Comparison of ENCODE assay signal across 22 cellular contexts in the genomic region with DNA sequence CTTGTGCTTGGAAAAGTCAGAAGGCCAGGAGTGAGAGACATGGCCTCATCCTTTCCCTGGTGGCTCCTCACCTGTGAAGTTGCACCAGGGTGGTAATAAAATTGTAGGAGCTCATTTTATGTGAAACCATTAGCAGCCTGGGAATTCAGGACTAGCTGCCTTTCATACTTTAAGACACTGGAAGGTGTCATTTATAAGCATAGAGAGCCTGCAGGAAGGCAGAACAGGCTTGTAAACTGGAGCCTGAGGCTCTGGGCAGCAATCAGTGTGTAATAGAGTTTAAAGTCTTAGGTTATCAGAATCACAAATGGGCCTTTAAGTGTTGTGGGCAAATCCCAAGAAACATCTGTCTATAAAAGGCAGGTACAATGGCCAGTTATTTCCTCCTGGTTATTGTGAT. TPM values are rescaled to one million over a fixed set of nuclear protein-coding genes. Genes with fewer than 3 reads are reported as not detected.
DNase-seq lines count a peak whose midpoint lies in the region; ATAC-seq, FAIRE-seq and TF ChIP-seq lines count a peak whose summit lies in the region.
"Had no signal": no experiment of that assay in that cellular context is flagged by ENCODE, and none has a peak within 500 bp of the region (broad histone marks: within the 10 kb centered on the region; RNA-seq: fewer than 3 reads in every experiment).

No MANE protein-coding gene starts in this region.

- TF ChIP-seq POLR2A in sigmoid colon (IDR thresholded peaks at IDR 0.05): no peak

- FAIRE-seq in G401.6 (lab: Jason Lieb, UNC): peak; percentile 97
- FAIRE-seq: A549, GM12878 had no signal

- intact Hi-C loops in ascending aorta (cut with DNase I): no loop called here
- intact Hi-C loops in sigmoid colon (cut with DNase I): no loop called here

- H3K9me3 ChIP-seq in ascending aorta (no peaks in the 10 kb centered on the region), sigmoid colon (no peaks in the 10 kb centered on the region)
- H3K9me3 ChIP-seq: BE2C, SK-N-SH had no signal

- H3K27me3 ChIP-seq in ascending aorta (no peaks in the 10 kb centered on the region), sigmoid colon (no peaks in the 10 kb centered on the region)

- DNase-seq in ascending aorta (ENCODE audit: low spot score in 2 of 2) (no peak), left kidney (ENCODE audit: low read depth, low spot score) (peak; percentile 20), sigmoid colon (no peak), omental fat pad (ENCODE audit: low spot score) (no peak)
- DNase-seq: BE2C; CD4-positive, CD25-positive, alpha-beta regulatory T cell; EL; GOT3; NCI-H1105; NCI-H2029 treated with DMSO at 0.1 percent for 48 hours; NCI-H226; NCI-H510A treated with DMSO at 0.1 percent for 48 hours; NCI-H774; NK-92 treated with Interleukin-12 subunit alpha and Interleukin-12 subunit beta, amount 100 ng/mL, for 24 hours; SIG-M5; SK-N-SH had no signal

- peak overlapping the region; percentile 80 to 85 for H3K27ac ChIP-seq in ascending aorta
- peak overlapping the region in 3 of 4 donors; percentile 24 to 61 (median 49) for H3K27ac ChIP-seq in sigmoid colon
- H3K27ac ChIP-seq: RWPE1 had no signal

- H3K4me3 ChIP-seq in ascending aorta (no peak overlapping the region), sigmoid colon (no peak overlapping the region)
- H3K4me3 ChIP-seq: A549, GM12878 had no signal

- no peak for TF ChIP-seq EP300 in sigmoid colon (IDR thresholded peaks at IDR 0.05)

- ATAC-seq in HG03159 (IDR thresholded peaks at IDR 0.05; ENCODE audit: unreplicated experiment) (no peak), omental fat pad (ENCODE audit: low FRiP score) (no peak), esophagus mucosa (no peak)
- ATAC-seq: A549, GM12878 had no signal

- H3K36me3 ChIP-seq in ascending aorta (no peaks in the 10 kb centered on the region), sigmoid colon (no peaks in the 10 kb centered on the region)
- H3K36me3 ChIP-seq: BE2C had no signal

- peaks cover 16 to 43% of the 10 kb centered on the region in 2 donors for H3K4me1 ChIP-seq in ascending aorta
- peaks cover 0 to 49% (median 35%) of the 10 kb centered on the region in 4 donors for H3K4me1 ChIP-seq in sigmoid colon
- H3K4me1 ChIP-seq: BE2C had no signal

- TF ChIP-seq CTCF in ascending aorta (IDR thresholded peaks at IDR 0.05): no peak
- no peak for TF ChIP-seq CTCF in sigmoid colon (IDR thresholded peaks at IDR 0.05)
- no peak for TF ChIP-seq CTCF in omental fat pad (IDR thresholded peaks at IDR 0.05)

RNA-seq across cellular contexts. Expression of a gene that starts 22.0 kb away (rescaled TPM):
- total RNA-seq in ascending aorta (15.2 TPM), sigmoid colon (1 to 10 TPM; 3.6 to 9.7 (median 4.2) TPM), omental fat pad (1 to 10 TPM; 2.2 to 7.7 (median 4.4) TPM), esophagus mucosa (10.7 TPM)
- 10 to 100 TPM in 2 of 3 donors, 1 to 10 TPM in 1; 9.9 to 31.2 (median 10.2) TPM for polyA plus RNA-seq in sigmoid colon
